In the genomic region with DNA sequence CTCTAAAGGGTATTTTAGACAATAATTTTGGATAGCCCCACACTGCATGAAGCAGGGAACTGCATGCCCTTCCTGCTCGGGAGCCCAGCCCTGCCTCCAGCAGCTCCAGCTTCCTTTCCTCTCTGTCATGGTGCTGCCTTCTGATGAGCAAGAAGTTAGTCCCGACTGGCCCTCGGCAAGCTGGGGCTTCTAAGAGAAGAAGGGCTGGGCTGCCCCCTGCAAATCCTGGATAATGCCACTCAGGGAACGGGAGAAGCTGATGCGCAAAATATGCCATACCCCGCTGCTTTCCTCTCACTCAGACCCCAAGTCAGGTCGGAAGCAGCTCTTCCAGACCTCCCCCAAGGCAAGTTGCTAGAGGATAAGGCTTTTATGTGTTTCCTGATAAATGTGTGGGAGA, we compare ENCODE assay signal across 8 cellular contexts.
DNase-seq lines count a peak whose midpoint lies in the region; ATAC-seq and TF ChIP-seq lines count a peak whose summit lies in the region.

No MANE protein-coding gene starts in this region.

- H3K36me3 ChIP-seq in SU-DHL-6 (ENCODE audit: low read length) (no peaks in the 10 kb centered on the region), tibial nerve (no peaks in the 10 kb centered on the region)

- peaks cover 0 to 28% (median 7%) of the 10 kb centered on the region in 4 donors for H3K4me1 ChIP-seq in tibial nerve

- no peak for TF ChIP-seq EP300 in tibial nerve (IDR thresholded peaks at IDR 0.05)

- H3K27ac ChIP-seq in SU-DHL-6 (ENCODE audit: low read depth, low read length) (peak overlapping the region; percentile 70), tibial nerve (peak overlapping the region in 2 of 4 donors; percentile 48 to 71)

- intact Hi-C loops in MCF 10A (cut with micrococcal nuclease) = loop anchor here (10.0 kb wide), 1 partner anchor 266 kb away; no protein-coding TSS in a partner anchor

- H3K9me3 ChIP-seq in SU-DHL-6 (ENCODE audit: insufficient read depth, low read length) (no peaks in the 10 kb centered on the region), tibial nerve (no peaks in the 10 kb centered on the region)

- no peak overlapping the region for H2AFZ ChIP-seq in SU-DHL-6 (ENCODE audit: low read depth, low read length, severe bottlenecking)

- no peak for TF ChIP-seq POLR2A in tibial nerve (IDR thresholded peaks at IDR 0.05)

- H3K27ac Mint-ChIP-seq in immature natural killer cell (peak overlapping the region; percentile 97 to 99 (median 99)), MCF 10A (ENCODE audit: low read depth, unreplicated experiment) (no peak overlapping the region)

- H3K79me2 ChIP-seq in SU-DHL-6 (ENCODE audit: insufficient read depth, low read length) = no peaks in the 10 kb centered on the region

- H3K4me3 ChIP-seq in SU-DHL-6 (ENCODE audit: insufficient read depth, low read length, poor library complexity, severe bottlenecking) (no peak overlapping the region), tibial nerve (no peak overlapping the region)

- H3K4me3 Mint-ChIP-seq in immature natural killer cell (peak overlapping the region; percentile 86 to 92 (median 88)), MCF 10A (ENCODE audit: unreplicated experiment) (no peak overlapping the region)

- H4K20me1 ChIP-seq in SU-DHL-6 (ENCODE audit: low read depth, low read length) = no peaks in the 10 kb centered on the region

- DNase-seq in activated CD8-positive, alpha-beta memory T cell treated with anti-CD3 and anti-CD28 coated beads, Interleukin-2, amount 50 U/mL, for 48 hours = peak; percentile 71
- no peak for DNase-seq in activated CD8-positive, alpha-beta memory T cell treated with anti-CD3 and anti-CD28 coated beads, Interleukin-2, amount 50 U/mL, for 4 hours
- DNase-seq in immature natural killer cell = no peak
- DNase-seq in stimulated activated naive CD8-positive, alpha-beta T cell treated with anti-CD3 and anti-CD28 coated beads, Interleukin-15, Interleukin-2, amounts not matched to agents 100 U/mL and 50 U/mL, for 24 hours = peak; percentile 48
- DNase-seq in tibial nerve (ENCODE audit: low spot score in 2 of 2) = no peak
- DNase-seq in MCF 10A (ENCODE audit: unreplicated experiment) = no peak

- BruUV-seq in MCF 10A (replicated peaks; lab: Mats Ljungman, UMichigan) = no TSS peak

- H3K36me3 Mint-ChIP-seq in immature natural killer cell = peaks cover 0 to 3% (median 0%) of the 10 kb centered on the region in 3 donors
- H3K36me3 Mint-ChIP-seq in MCF 10A (ENCODE audit: insufficient read depth, unreplicated experiment) = no peaks in the 10 kb centered on the region

- no peak for TF ChIP-seq CTCF in SU-DHL-6 (IDR thresholded peaks at IDR 0.05; ENCODE audit: insufficient read depth, low read length, poor library complexity, severe bottlenecking)
- no peak for TF ChIP-seq CTCF in tibial nerve (IDR thresholded peaks at IDR 0.05)
- TF ChIP-seq CTCF in MCF 10A (IDR thresholded peaks at IDR 0.05; ENCODE audit: unreplicated experiment) = no peak

- WGBS in tibial nerve, 2 donors = 89 to 97% methylated on average over 7 of the region's 7 CpGs

- H3K4me1 Mint-ChIP-seq in immature natural killer cell = peaks cover 78 to 97% of the 10 kb centered on the region in 2 donors
- peaks cover 13% of the 10 kb centered on the region for H3K4me1 Mint-ChIP-seq in MCF 10A (ENCODE audit: insufficient read depth, unreplicated experiment)

- POLR2A ChIA-PET in MCF 10A (lab: Yijun Ruan, JAX) = interaction anchor here (0.7 kb wide), 1 partner anchor 232 kb away, joined by 3 read pairs; no protein-coding TSS in a partner anchor

- CTCF ChIA-PET in MCF 10A (lab: Yijun Ruan, JAX) = interaction anchor here (0.6 to 11.3 kb wide), 37 partner anchors 10 to 540 kb away, joined by 3 to 160 read pairs (median 3); no protein-coding TSS in a partner anchor

- no peak for ATAC-seq in stimulated activated naive CD8-positive, alpha-beta T cell treated with anti-CD3 and anti-CD28 coated beads, Interleukin-15, Interleukin-2, amounts not matched to agents 100 U/mL and 50 U/mL, for 24 hours
- no peak for ATAC-seq in HG03135 (IDR thresholded peaks at IDR 0.05; ENCODE audit: unreplicated experiment)

- H3F3A ChIP-seq in SU-DHL-6 (ENCODE audit: insufficient read depth) = peaks cover 8% of the 10 kb centered on the region; the same call in 1 of the 2 replicates

- peaks cover 0 to 9% (median 8%) of the 10 kb centered on the region in 3 donors for H3K27me3 Mint-ChIP-seq in immature natural killer cell (ENCODE audit: low read depth in 3 of 3)
- H3K27me3 Mint-ChIP-seq in MCF 10A (ENCODE audit: insufficient read depth, unreplicated experiment) = no peaks in the 10 kb centered on the region

- H3K9ac ChIP-seq in SU-DHL-6 (ENCODE audit: low read length) = peak overlapping the region; percentile 24; the same call in 1 of the 2 replicates

- no peaks in the 10 kb centered on the region for H3K9me2 ChIP-seq in SU-DHL-6 (replicated peaks; ENCODE audit: insufficient read depth, low read length)

- peak overlapping the region; percentile 48 for H3K4me2 ChIP-seq in SU-DHL-6 (ENCODE audit: low read depth, low read length, poor library complexity, severe bottlenecking)

- H3K27me3 ChIP-seq in SU-DHL-6 (ENCODE audit: low read length) (no peaks in the 10 kb centered on the region), tibial nerve (no peaks in the 10 kb centered on the region)

- H3K9me3 Mint-ChIP-seq in immature natural killer cell (peaks cover 0 to 2% (median 0%) of the 10 kb centered on the region in 6 donors), MCF 10A (ENCODE audit: unreplicated experiment) (no peaks in the 10 kb centered on the region)

Comparison
In these comparisons a context has a peak if more than half of its experiments do, and no peak if none do; other contexts are left out.
1. DNase-seq: peak in activated CD8-positive, alpha-beta memory T cell treated with anti-CD3 and anti-CD28 coated beads, Interleukin-2, amount 50 U/mL, for 48 hours (single experiment) and stimulated activated naive CD8-positive, alpha-beta T cell treated with anti-CD3 and anti-CD28 coated beads, Interleukin-15, Interleukin-2, amounts not matched to agents 100 U/mL and 50 U/mL, for 24 hours (single experiment); none in activated CD8-positive, alpha-beta memory T cell treated with anti-CD3 and anti-CD28 coated beads, Interleukin-2, amount 50 U/mL, for 4 hours (single experiment), immature natural killer cell (0 of 3), tibial nerve (0 of 2) and MCF 10A (single experiment).